ENCODE assay signal across 8 cellular contexts in the genomic region with DNA sequence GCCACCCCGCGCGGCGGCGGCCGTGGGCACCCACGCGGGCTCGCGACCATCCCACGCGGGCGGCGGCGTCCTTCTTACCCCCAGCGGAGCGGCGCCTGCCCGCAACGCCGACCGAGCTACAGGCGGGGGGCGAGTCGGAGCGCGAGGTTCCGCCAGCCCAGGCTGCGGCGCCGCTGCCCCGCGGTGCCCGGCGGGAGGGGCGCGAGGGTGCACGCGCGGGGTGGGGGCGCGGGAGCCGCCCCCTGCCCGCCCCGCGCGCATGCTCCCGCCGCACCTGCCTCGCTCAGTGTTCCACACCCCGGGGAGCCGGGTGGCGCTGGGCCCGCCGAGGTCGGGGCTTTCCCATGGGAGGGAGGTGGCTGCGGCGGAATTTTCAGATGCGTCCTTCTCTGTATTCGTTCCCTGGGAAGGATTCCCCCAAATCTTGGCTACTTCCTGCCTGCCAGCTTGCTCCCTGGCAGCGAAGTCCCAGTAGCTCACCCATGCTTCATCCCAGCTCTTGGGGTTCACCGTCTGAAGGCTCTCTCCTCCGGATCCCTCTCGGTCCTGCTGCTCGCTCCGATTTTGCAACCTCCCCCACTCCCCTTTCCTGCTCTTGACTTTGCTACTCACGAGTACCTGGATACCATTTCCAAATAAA. TPM values are rescaled to one million over a fixed set of nuclear protein-coding genes. Genes with fewer than 3 reads are reported as not detected.
DNase-seq lines count a peak whose midpoint lies in the region; ATAC-seq and TF ChIP-seq lines count a peak whose summit lies in the region.

A gene (minus strand): TSS at position 189 of the 640 bp plus-strand sequence. CDS start 103,286 bp downstream, outside the sequence.

- TF ChIP-seq CTCF in ascending aorta (IDR thresholded peaks at IDR 0.05), result no peak

- H3K9me3 ChIP-seq in ascending aorta (no peaks in the 10 kb centered on the region), skeletal muscle tissue (ENCODE audit: control insufficient read depth in 3 of 3, low read length in 3 of 3) (no peaks in the 10 kb centered on the region)

- ATAC-seq in GM19463 (IDR thresholded peaks at IDR 0.05; ENCODE audit: unreplicated experiment) (peak; percentile 63), HG03460 (IDR thresholded peaks at IDR 0.05; ENCODE audit: unreplicated experiment) (peak; percentile 52)

- peak within 1 kb of the TSS; percentile 43 to 74 (median 73) for H3K9ac ChIP-seq in skeletal muscle tissue (ENCODE audit: low read depth in 1 of 3, low read length in 3 of 3)

- H3K27me3 ChIP-seq in ascending aorta (no peaks in the 10 kb centered on the region), skeletal muscle tissue (ENCODE audit: control insufficient read depth in 3 of 3, insufficient read depth in 3 of 3, low read length in 3 of 3) (peaks cover 0 to 4% (median 0%) of the 10 kb centered on the region in 3 donors)

- H3K4me3 ChIP-seq in GM08714 (ENCODE audit: low read length) (peak within 1 kb of the TSS; percentile 78), ascending aorta (peak within 1 kb of the TSS; percentile 70 to 75), skeletal muscle tissue (ENCODE audit: low read length in 3 of 3) (peak within 1 kb of the TSS; percentile 74 to 75 (median 75))

- H3K27ac ChIP-seq in ascending aorta (peak within 1 kb of the TSS; percentile 12 to 52), skeletal muscle tissue (ENCODE audit: low read depth, low read length) (peak within 1 kb of the TSS; percentile 69)

- no peak for DNase-seq in ascending aorta (ENCODE audit: low spot score in 2 of 2)
- DNase-seq in iPS-NIHi7 (ENCODE audit: extremely low spot score), result peak; percentile 54
- no peak for DNase-seq in H4 (ENCODE audit: low spot score)
- no peak for DNase-seq in NK-92 treated with Interleukin-12 subunit alpha and Interleukin-12 subunit beta, amount 100 ng/mL, for 24 hours (lab: John Stamatoyannopoulos, UW)

- intact Hi-C loops in ascending aorta (cut with DNase I), result no loop called here

- H3K4me1 ChIP-seq in ascending aorta (no peaks in the 10 kb centered on the region), skeletal muscle tissue (ENCODE audit: control insufficient read depth in 3 of 3, insufficient read depth in 3 of 3, low read length in 3 of 3) (peaks cover 3 to 7% (median 6%) of the 10 kb centered on the region in 3 donors)

- no peaks in the 10 kb centered on the region for H3K36me3 ChIP-seq in ascending aorta
- H3K36me3 ChIP-seq in skeletal muscle tissue (ENCODE audit: control insufficient read depth in 3 of 3, insufficient read depth in 3 of 3, low read length in 3 of 3), result no peaks in the 10 kb centered on the region

RNA-seq across cellular contexts. Expression of the gene that starts here (rescaled TPM):
- not detected for total RNA-seq in ascending aorta
- 5.2 TPM for total RNA-seq in skeletal muscle tissue
- total RNA-seq in H4 (2014; rRNA removed; shearing (Covaris generic)), result 2.2 and 2.4 TPM in 2 replicates
